In genomic region chr22:17781319-17782031, GRCh38 we compare ENCODE assay signal across 8 cellular contexts. TPM values are rescaled to one million over a fixed set of nuclear protein-coding genes. Genes with fewer than 3 reads are reported as not detected.
DNase-seq lines count a peak whose midpoint lies in the region; ATAC-seq and TF ChIP-seq lines count a peak whose summit lies in the region.

No MANE protein-coding gene starts in this region.

- H3K36me3 ChIP-seq in MM.1S (replicated peaks; ENCODE audit: insufficient read depth, low read length): no peaks in the 10 kb centered on the region

- no peak overlapping the region for H3K9ac ChIP-seq in MM.1S (ENCODE audit: low read length)

- no peaks in the 10 kb centered on the region for H4K20me1 ChIP-seq in MM.1S (ENCODE audit: insufficient read depth, low read length)

- DNase-seq in AG08395 (ENCODE audit: low spot score) (peak; percentile 91), MM.1S (peak; percentile 82), fibroblast of villous mesenchyme (ENCODE audit: low read depth) (peak; percentile 76), DMS114 treated with DMSO at 0.1 percent for 48 hours (lab: John Stamatoyannopoulos, UW; ENCODE audit: unreplicated experiment) (no peak)
- DNase-seq in activated T-cell treated with anti-CD3 and anti-CD28 coated beads, Interleukin-2, amount 50 U/mL, for 1 hour: peak; percentile 54
- DNase-seq in stimulated activated CD8-positive, alpha-beta memory T cell treated with anti-CD3 and anti-CD28 coated beads, Interleukin-7, amount 100 ng/mL, for 48 hours (ENCODE audit: extremely low read depth in 1 of 2, low read depth in 1 of 2): peak; percentile 35 to 56

- peaks cover 2% of the 10 kb centered on the region for H3F3A ChIP-seq in MM.1S (ENCODE audit: insufficient read depth, low read length)

- H2AFZ ChIP-seq in MM.1S (ENCODE audit: low read length): no peak overlapping the region

- TF ChIP-seq CTCF in MM.1S (IDR thresholded peaks at IDR 0.05; ENCODE audit: low read length): no peak
- TF ChIP-seq CTCF in fibroblast of villous mesenchyme (IDR thresholded peaks at IDR 0.05; ENCODE audit: insufficient read depth, low read depth, low read length): no peak

- H3K9me2 ChIP-seq in MM.1S (replicated peaks; ENCODE audit: insufficient read depth, low read length): no peaks in the 10 kb centered on the region

- H3K27me3 ChIP-seq in MM.1S (replicated peaks; ENCODE audit: insufficient read depth, low read length): no peaks in the 10 kb centered on the region

- no peaks in the 10 kb centered on the region for H3K4me1 ChIP-seq in MM.1S (ENCODE audit: low read length)

- peak overlapping the region; percentile 57 for H3K27ac ChIP-seq in MM.1S (ENCODE audit: low read length)

- H3K9me3 ChIP-seq in MM.1S (replicated peaks; ENCODE audit: insufficient read depth, low read length): no peaks in the 10 kb centered on the region

- H3K79me2 ChIP-seq in MM.1S (ENCODE audit: low read length): peaks cover 27% of the 10 kb centered on the region

- H3K4me3 ChIP-seq in MM.1S (ENCODE audit: low read length) (no peak overlapping the region), fibroblast of villous mesenchyme (ENCODE audit: low read depth, low read length) (no peak overlapping the region)

- no peak overlapping the region for H3K4me2 ChIP-seq in MM.1S (ENCODE audit: low read depth, low read length)

- ATAC-seq in GM18858 (IDR thresholded peaks at IDR 0.05; ENCODE audit: unreplicated experiment) (peak; percentile 34), GM19395 (IDR thresholded peaks at IDR 0.05; ENCODE audit: unreplicated experiment) (no peak)

RNA-seq across cellular contexts. Expression of gene BID, which starts 7.2 kb away (rescaled TPM):
- total RNA-seq in fibroblast of villous mesenchyme: 10.3 and 19.4 TPM in 2 replicates
